ENCODE assay signal across 12 cellular contexts in genomic region chr17:79986441-79987186, GRCh38. TPM values are rescaled to one million over a fixed set of nuclear protein-coding genes. Genes with fewer than 3 reads are reported as not detected.
DNase-seq lines count a peak whose midpoint lies in the region; ATAC-seq and TF ChIP-seq lines count a peak whose summit lies in the region.
"Had no signal": no experiment of that assay in that cellular context is flagged by ENCODE, and none has a peak within 500 bp of the region (broad histone marks: within the 10 kb centered on the region; RNA-seq: fewer than 3 reads in every experiment).

No MANE protein-coding gene starts in this region.

- TF ChIP-seq POLR2A in ovary (IDR thresholded peaks at IDR 0.05) (no peak), breast epithelium (IDR thresholded peaks at IDR 0.05) (no peak)

- H3K36me3 ChIP-seq in ovary (no peaks in the 10 kb centered on the region), breast epithelium (no peaks in the 10 kb centered on the region)

- WGBS in right cardiac atrium = 51% methylated on average over 27 of the region's 27 CpGs
- 6 to 26% (median 7%) methylated on average over 24 to 27 of the region's 27 CpGs for WGBS in ovary, 3 donors

- peak in 1 of 2 donors; percentile 7 for ATAC-seq in right cardiac atrium
- ATAC-seq in HG02571 (IDR thresholded peaks at IDR 0.05; ENCODE audit: unreplicated experiment) = no peak
- ATAC-seq: activated CD8-positive, alpha-beta T cell treated with anti-CD3 and anti-CD28 coated beads for 36 hours had no signal

- H3K27me3 ChIP-seq in right cardiac atrium (ENCODE audit: control insufficient read depth, insufficient read depth) (no peaks in the 10 kb centered on the region), ovary (no peaks in the 10 kb centered on the region), breast epithelium (no peaks in the 10 kb centered on the region)

- DNase-seq in SW480 (ENCODE audit: low spot score) = peak; percentile 65
- DNase-seq in right cardiac atrium = peak in 2 of 3 donors; percentile 76 to 77
- peak; percentile 87 to 93 (median 90) for DNase-seq in ovary
- DNase-seq in T-helper 9 cell = no peak
- DNase-seq in breast epithelium (ENCODE audit: low spot score in 2 of 2) = no peak
- no peak for DNase-seq in NCI-H524 (lab: John Stamatoyannopoulos, UW)
- DNase-seq: activated CD8-positive, alpha-beta T cell treated with anti-CD3 and anti-CD28 coated beads for 36 hours; activated effector memory CD4-positive, alpha-beta T cell treated with anti-CD3 and anti-CD28 coated beads, Interleukin-2, amount 50 U/mL, for 16 hours; DMS153; NCI-H2107 had no signal

- H3K27ac ChIP-seq in C4-2B = peak overlapping the region; percentile 97
- H3K27ac ChIP-seq in right cardiac atrium (ENCODE audit: low read length) = no peak overlapping the region
- H3K27ac ChIP-seq in ovary = peak overlapping the region; percentile 42 to 90
- H3K27ac ChIP-seq in breast epithelium = peak overlapping the region in 1 of 2 donors; percentile 57

- TF ChIP-seq CTCF in C4-2B (conservative IDR thresholded peaks at IDR 0.05) (no peak), ovary (IDR thresholded peaks at IDR 0.05) (no peak), breast epithelium (IDR thresholded peaks at IDR 0.05) (no peak)

- no peak for TF ChIP-seq EP300 in ovary (IDR thresholded peaks at IDR 0.05)

- intact Hi-C loops in right cardiac atrium (cut with DNase I) = loop anchor here in 2 of 4 donors (10.0 kb wide), 3 partner anchors 62 to 242 kb away; no protein-coding TSS in a partner anchor
- intact Hi-C loops in ovary (cut with DNase I) = loop anchor here in 3 of 4 donors (2.0 to 5.0 kb wide), 4 partner anchors 39 to 144 kb away; no protein-coding TSS in a partner anchor
- intact Hi-C loops in breast epithelium (cut with DNase I; ENCODE audit: low total_unique reads) = no loop called here

- no peaks in the 10 kb centered on the region for H3K9me3 ChIP-seq in right cardiac atrium (ENCODE audit: control insufficient read depth, low read length)
- H3K9me3 ChIP-seq in ovary = no peaks in the 10 kb centered on the region
- no peaks in the 10 kb centered on the region for H3K9me3 ChIP-seq in breast epithelium

- H3K4me3 ChIP-seq in right cardiac atrium (ENCODE audit: low read length) (no peak overlapping the region), ovary (no peak overlapping the region), breast epithelium (peak overlapping the region in 1 of 3 donors; percentile 32)

- H3K4me1 ChIP-seq in right cardiac atrium (ENCODE audit: control insufficient read depth, insufficient read depth, low read length) = peaks cover 4% of the 10 kb centered on the region
- peaks cover 46% of the 10 kb centered on the region for H3K4me1 ChIP-seq in ovary (ENCODE audit: insufficient read depth)
- peaks cover 4 to 18% of the 10 kb centered on the region in 2 donors for H3K4me1 ChIP-seq in breast epithelium

RNA-seq across cellular contexts. Expression of gene TBC1D16, which starts 49.1 kb away (rescaled TPM):
- total RNA-seq in right cardiac atrium (10 to 100 TPM; 18.5 to 27.8 (median 22.1) TPM), ovary (10 to 100 TPM in 6 of 7 donors, 1 to 10 TPM in 1; 9.3 to 40.5 (median 29.3) TPM), breast epithelium (10 to 100 TPM; 27.1 to 92.2 (median 32.8) TPM)
- polyA plus RNA-seq in right cardiac atrium (9.9 TPM), ovary (10 to 100 TPM in 1 of 2 donors, 1 to 10 TPM in 1; 9.9 to 11.9 TPM)

RNA-seq across cellular contexts. Expression of gene CCDC40, which starts 49.8 kb away (rescaled TPM):
- total RNA-seq in right cardiac atrium (1 to 10 TPM; 6.9 to 10.0 (median 7.9) TPM), ovary (10 to 100 TPM in 1 of 7 donors, 1 to 10 TPM in 6; 3.7 to 27.8 (median 6.0) TPM), breast epithelium (10 to 100 TPM in 2 of 3 donors, 1 to 10 TPM in 1; 7.4 to 11.8 (median 11.6) TPM)
- polyA plus RNA-seq in right cardiac atrium (4.9 TPM), ovary (1 to 10 TPM; 1.5 to 6.3 TPM)

Comparison
In these comparisons a context has a peak if more than half of its experiments do, and no peak if none do; other contexts are left out.
1. DNase-seq: peak in SW480 (single experiment), right cardiac atrium (2 of 3) and ovary (5 of 5); none in T-helper 9 cell (single experiment), breast epithelium (0 of 2) and NCI-H524 (0 of 2).